9 cellular contexts compared by ENCODE assay signal in genomic region chr6:118551063-118551672, GRCh38. TPM values are rescaled to one million over a fixed set of nuclear protein-coding genes. Genes with fewer than 3 reads are reported as not detected.
DNase-seq lines count a peak whose midpoint lies in the region; ATAC-seq and TF ChIP-seq lines count a peak whose summit lies in the region.
"Had no signal": no experiment of that assay in that cellular context is flagged by ENCODE, and none has a peak within 500 bp of the region (broad histone marks: within the 10 kb centered on the region; RNA-seq: fewer than 3 reads in every experiment).

No MANE protein-coding gene starts in this region.

- peaks cover 0 to 48% (median 5%) of the 10 kb centered on the region in 6 donors for H3K4me1 ChIP-seq in spleen

- H3K27ac ChIP-seq in spleen = no peak overlapping the region

- in situ Hi-C loops in astrocyte of the cerebellum (cut with HindIII; ENCODE audit: low sequenced_read_pairs) = no loop called here

- H3K36me3 ChIP-seq in spleen = peaks cover 0 to 6% (median 0%) of the 10 kb centered on the region in 6 donors

- WGBS in spleen, 5 donors = 23 to 39% (median 37%) methylated on average over 2 of the region's 2 CpGs

- no peak for TF ChIP-seq POLR2A in spleen (IDR thresholded peaks at IDR 0.05)

- no peaks in the 10 kb centered on the region for H3K9me3 ChIP-seq in spleen

- no peaks in the 10 kb centered on the region for H3K27me3 ChIP-seq in spleen (replicated peaks in 1 of 7)

- DNase-seq in D341Med (ENCODE audit: low spot score) (peak; percentile 36), NCI-H446 (lab: John Stamatoyannopoulos, UW) (peak; percentile 22 to 53), astrocyte of the cerebellum (ENCODE audit: low read depth) (peak; percentile 57), iPS-NIHi11 (ENCODE audit: low spot score) (peak; percentile 24), spleen (no peak), NCI-H524 treated with DMSO at 0.1 percent for 48 hours (lab: John Stamatoyannopoulos, UW) (no peak)

- TF ChIP-seq CTCF in astrocyte of the cerebellum (IDR thresholded peaks at IDR 0.05; ENCODE audit: low read depth, low read length, missing control alignments) (peak; percentile 60), spleen (IDR thresholded peaks at IDR 0.05 in 8 of 11, conservative IDR thresholded peaks at IDR 0.05 in 3 of 11) (peak in 9 of 11 experiments; percentile 13 to 64 (median 47))

- ATAC-seq in GM19023 (IDR thresholded peaks at IDR 0.05; ENCODE audit: unreplicated experiment) = peak; percentile 83
- peak; percentile 95 for ATAC-seq in HG03159 (IDR thresholded peaks at IDR 0.05; ENCODE audit: unreplicated experiment)

- intact Hi-C loops in spleen (cut with DNase I; ENCODE audit: low total_unique reads) = loop anchor here (10.0 kb wide), 1 partner anchor 266 kb away; no protein-coding TSS in a partner anchor

- H3K4me3 ChIP-seq in astrocyte of the cerebellum (ENCODE audit: low read depth, low read length) = no peak overlapping the region
- no peak overlapping the region for H3K4me3 ChIP-seq in spleen

RNA-seq across cellular contexts. Expression of gene PLN, which starts 3.1 kb away (rescaled TPM):
- total RNA-seq in spleen = 1 to 10 TPM in 6 of 7 donors, under 1 TPM in 1; 0.43 to 3.2 (median 1.5) TPM
- polyA plus RNA-seq in spleen = 1 to 10 TPM; 2.2 to 3.9 (median 2.3) TPM
- total RNA-seq: activated CD8-positive, alpha-beta memory T cell treated with anti-CD3 and anti-CD28 coated beads for 36 hours had no signal

Comparison
In these comparisons a context has a peak if more than half of its experiments do, and no peak if none do; other contexts are left out.
1. DNase-seq: peak in D341Med (single experiment), NCI-H446 (2 of 2), astrocyte of the cerebellum (single experiment) and iPS-NIHi11 (single experiment); none in spleen (single experiment) and NCI-H524 treated with DMSO at 0.1 percent for 48 hours (single experiment).